In the genomic region with DNA sequence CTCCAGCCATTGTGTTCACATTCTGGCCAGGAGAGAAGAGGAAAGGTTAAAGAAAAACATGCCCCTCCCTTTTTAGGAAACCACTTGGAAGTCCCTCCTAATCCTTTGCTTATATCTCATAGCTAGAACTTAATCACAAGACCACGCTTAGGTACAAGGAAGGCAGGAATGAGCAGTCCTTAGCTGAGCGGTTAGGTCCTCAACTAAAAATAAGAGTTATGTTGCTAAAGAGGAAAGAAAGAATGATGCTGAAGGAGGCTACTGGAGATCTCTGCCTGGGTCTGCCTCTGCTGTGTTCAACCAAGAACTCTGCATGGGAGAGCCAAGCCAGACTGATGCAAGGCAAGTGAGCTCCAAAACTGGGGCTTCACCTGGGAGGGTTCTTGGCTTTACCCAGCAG, we compare ENCODE assay signal across 18 cellular contexts. TPM values are rescaled to one million over a fixed set of nuclear protein-coding genes. Genes with fewer than 3 reads are reported as not detected.
DNase-seq lines count a peak whose midpoint lies in the region; ATAC-seq and TF ChIP-seq lines count a peak whose summit lies in the region.
"Had no signal": no experiment of that assay in that cellular context is flagged by ENCODE, and none has a peak within 500 bp of the region (broad histone marks: within the 10 kb centered on the region; RNA-seq: fewer than 3 reads in every experiment).

No MANE protein-coding gene starts in this region.

- H3K9me3 Mint-ChIP-seq in activated CD8-positive, alpha-beta memory T cell treated with anti-CD3 and anti-CD28 coated beads, Interleukin-2, amount 10 ng/mL, durations not matched to agents 7 days and 5 days (ENCODE audit: low read depth), result peaks cover 4% of the 10 kb centered on the region
- H3K9me3 Mint-ChIP-seq in endodermal cell, result peaks cover 24% of the 10 kb centered on the region
- peaks cover 3% of the 10 kb centered on the region for H3K9me3 Mint-ChIP-seq in stimulated activated memory B cell treated with anti-CD40 and anti-IgM and Interleukin-4, amounts not matched to agents 10 μg/mL and 1 μg/mL and 100 μg/mL, for 72 hours

- no peak for TF ChIP-seq CTCF in endodermal cell (conservative IDR thresholded peaks at IDR 0.05)
- no peak for TF ChIP-seq CTCF in prostate gland (IDR thresholded peaks at IDR 0.05)

- TF ChIP-seq POLR2A in prostate gland (IDR thresholded peaks at IDR 0.05), result no peak

- no peak overlapping the region for H3K9ac ChIP-seq in endodermal cell (ENCODE audit: extremely low read depth, low read length, poor library complexity, severe bottlenecking)

- no peaks in the 10 kb centered on the region for H3K4me1 ChIP-seq in endodermal cell (ENCODE audit: control insufficient read depth, insufficient read depth, low read length)
- no peaks in the 10 kb centered on the region for H3K4me1 ChIP-seq in prostate gland (replicated peaks)
- H3K4me1 ChIP-seq in right cardiac atrium (ENCODE audit: control insufficient read depth, insufficient read depth, low read length), result no peaks in the 10 kb centered on the region

- peak overlapping the region; percentile 2 for H3K4me3 ChIP-seq in endodermal cell (ENCODE audit: low read length)
- no peak overlapping the region for H3K4me3 ChIP-seq in prostate gland
- H3K4me3 ChIP-seq in right cardiac atrium (ENCODE audit: low read length), result no peak overlapping the region
- H3K4me3 ChIP-seq: K562, MG63 had no signal

- CTCF ChIA-PET in activated CD8-positive, alpha-beta memory T cell treated with anti-CD3 and anti-CD28 coated beads, Interleukin-2, amount 10 ng/mL, durations not matched to agents 7 days and 5 days (lab: Charles Lee), result interaction anchor here (0.7 to 9.0 kb wide), 2 partner anchors 154 to 253 kb away, joined by 3 to 118 read pairs; no protein-coding TSS in a partner anchor

- H3K36me3 ChIP-seq in endodermal cell (ENCODE audit: control insufficient read depth, insufficient read depth, low read length) (no peaks in the 10 kb centered on the region), prostate gland (no peaks in the 10 kb centered on the region)
- H3K36me3 ChIP-seq: MG63 had no signal

- H3K4me3 Mint-ChIP-seq in activated CD8-positive, alpha-beta memory T cell treated with anti-CD3 and anti-CD28 coated beads, Interleukin-2, amount 10 ng/mL, durations not matched to agents 7 days and 5 days, result no peak overlapping the region
- H3K4me3 Mint-ChIP-seq in T-helper 17 cell, result no peak overlapping the region
- H3K4me3 Mint-ChIP-seq in endodermal cell, result no peak overlapping the region
- H3K4me3 Mint-ChIP-seq in stimulated activated memory B cell treated with anti-CD40 and anti-IgM and Interleukin-4, amounts not matched to agents 10 μg/mL and 1 μg/mL and 100 μg/mL, for 72 hours, result no peak overlapping the region

- H3K27ac ChIP-seq in endodermal cell (ENCODE audit: low read depth, low read length) (no peak overlapping the region), prostate gland (no peak overlapping the region), right cardiac atrium (ENCODE audit: low read length) (no peak overlapping the region)
- H3K27ac ChIP-seq: C4-2B had no signal

- peak overlapping the region; percentile 68 for H3K27ac Mint-ChIP-seq in activated CD8-positive, alpha-beta memory T cell treated with anti-CD3 and anti-CD28 coated beads, Interleukin-2, amount 10 ng/mL, durations not matched to agents 7 days and 5 days
- H3K27ac Mint-ChIP-seq in T-helper 17 cell (peak overlapping the region; percentile 94), endodermal cell (no peak overlapping the region)
- peak overlapping the region; percentile 61 for H3K27ac Mint-ChIP-seq in stimulated activated memory B cell treated with anti-CD40 and anti-IgM and Interleukin-4, amounts not matched to agents 10 μg/mL and 1 μg/mL and 100 μg/mL, for 72 hours

- no peaks in the 10 kb centered on the region for H3K27me3 ChIP-seq in endodermal cell (ENCODE audit: control insufficient read depth, insufficient read depth, low read length, poor library complexity, severe bottlenecking)
- no peaks in the 10 kb centered on the region for H3K27me3 ChIP-seq in prostate gland (replicated peaks; ENCODE audit: insufficient read depth)
- H3K27me3 ChIP-seq in right cardiac atrium (ENCODE audit: control insufficient read depth, insufficient read depth), result no peaks in the 10 kb centered on the region

- H3K9me3 ChIP-seq in T-helper 17 cell (ENCODE audit: control insufficient read depth, low read length, poor library complexity, severe bottlenecking) (no peaks in the 10 kb centered on the region), endodermal cell (ENCODE audit: control insufficient read depth, low read length) (peaks cover 26% of the 10 kb centered on the region), prostate gland (no peaks in the 10 kb centered on the region), right cardiac atrium (ENCODE audit: control insufficient read depth, low read length) (no peaks in the 10 kb centered on the region)

- peak; percentile 32 for ATAC-seq in activated CD8-positive, alpha-beta memory T cell treated with anti-CD3 and anti-CD28 coated beads, Interleukin-2, amount 10 ng/mL, durations not matched to agents 7 days and 5 days
- ATAC-seq in T-helper 17 cell, result no peak
- ATAC-seq in stimulated activated memory B cell treated with anti-CD40 and anti-IgM and Interleukin-4, amounts not matched to agents 10 μg/mL and 1 μg/mL and 100 μg/mL, for 72 hours, result no peak
- ATAC-seq in HG03432 (IDR thresholded peaks at IDR 0.05; ENCODE audit: unreplicated experiment), result no peak
- no peak for ATAC-seq in right cardiac atrium
- ATAC-seq: K562 had no signal

- no peaks in the 10 kb centered on the region for H3K27me3 Mint-ChIP-seq in activated CD8-positive, alpha-beta memory T cell treated with anti-CD3 and anti-CD28 coated beads, Interleukin-2, amount 10 ng/mL, durations not matched to agents 7 days and 5 days
- H3K27me3 Mint-ChIP-seq in T-helper 17 cell (no peaks in the 10 kb centered on the region), endodermal cell (ENCODE audit: insufficient read depth) (peaks cover 47% of the 10 kb centered on the region)
- no peaks in the 10 kb centered on the region for H3K27me3 Mint-ChIP-seq in stimulated activated memory B cell treated with anti-CD40 and anti-IgM and Interleukin-4, amounts not matched to agents 10 μg/mL and 1 μg/mL and 100 μg/mL, for 72 hours

- peaks cover 36% of the 10 kb centered on the region for H3K4me1 Mint-ChIP-seq in activated CD8-positive, alpha-beta memory T cell treated with anti-CD3 and anti-CD28 coated beads, Interleukin-2, amount 10 ng/mL, durations not matched to agents 7 days and 5 days
- H3K4me1 Mint-ChIP-seq in T-helper 17 cell, result peaks cover 18% of the 10 kb centered on the region
- H3K4me1 Mint-ChIP-seq in endodermal cell, result peaks cover under 1% of the 10 kb centered on the region
- H3K4me1 Mint-ChIP-seq in stimulated activated memory B cell treated with anti-CD40 and anti-IgM and Interleukin-4, amounts not matched to agents 10 μg/mL and 1 μg/mL and 100 μg/mL, for 72 hours, result peaks cover 59% of the 10 kb centered on the region

- DNase-seq in activated CD8-positive, alpha-beta memory T cell treated with anti-CD3 and anti-CD28 coated beads, Interleukin-2, amount 10 ng/mL, durations not matched to agents 7 days and 5 days, result no peak
- no peak for DNase-seq in activated CD8-positive, alpha-beta memory T cell treated with anti-CD3 and anti-CD28 coated beads, Interleukin-2, amount 50 U/mL, for 4 hours
- no peak for DNase-seq in T-helper 17 cell
- DNase-seq in endodermal cell, result no peak
- no peak for DNase-seq in prostate gland (ENCODE audit: low spot score)
- no peak for DNase-seq in right cardiac atrium
- DNase-seq: AML-193, EL, MG63, NCI-H1417 treated with DMSO at 0.1 percent for 48 hours, NCI-H187, NCI-H446, NCI-H526, OCI-M1 had no signal

- intact Hi-C loops in prostate gland (cut with DNase I), result no loop called here
- intact Hi-C loops in right cardiac atrium (cut with DNase I), result loop anchor here in 1 of 4 donors (10.0 kb wide), 1 partner anchor 85 kb away; a partner anchor contains a TSS

- 87% methylated on average over 2 of the region's 2 CpGs; no CpG with 5 or more reads in 1 of the 2 experiments for WGBS in endodermal cell (ENCODE audit: insufficient coverage in 1 of 2, insufficient read length in 1 of 2), 2 experiments
- WGBS in prostate gland, result 97% methylated on average over 2 of the region's 2 CpGs
- 90% methylated on average over 2 of the region's 2 CpGs for WGBS in right cardiac atrium

- H3K36me3 Mint-ChIP-seq in activated CD8-positive, alpha-beta memory T cell treated with anti-CD3 and anti-CD28 coated beads, Interleukin-2, amount 10 ng/mL, durations not matched to agents 7 days and 5 days, result peaks cover 10% of the 10 kb centered on the region
- peaks cover 3% of the 10 kb centered on the region for H3K36me3 Mint-ChIP-seq in T-helper 17 cell (ENCODE audit: low read depth)
- no peaks in the 10 kb centered on the region for H3K36me3 Mint-ChIP-seq in endodermal cell (ENCODE audit: low read depth)
- no peaks in the 10 kb centered on the region for H3K36me3 Mint-ChIP-seq in stimulated activated memory B cell treated with anti-CD40 and anti-IgM and Interleukin-4, amounts not matched to agents 10 μg/mL and 1 μg/mL and 100 μg/mL, for 72 hours

RNA-seq across cellular contexts. Expression of a gene that starts 11.6 kb away (rescaled TPM):
- 10 to 100 TPM; 19.0 to 23.7 TPM for total RNA-seq in activated CD8-positive, alpha-beta memory T cell treated with anti-CD3 and anti-CD28 coated beads, Interleukin-2, amount 10 ng/mL, durations not matched to agents 7 days and 5 days
- total RNA-seq in T-helper 17 cell (10 to 100 TPM; 24.1 to 24.7 TPM), endodermal cell (10 to 100 TPM; 23.6 to 29.4 TPM), prostate gland (10 to 100 TPM; 36.3 to 51.6 TPM), right cardiac atrium (10 to 100 TPM; 37.3 to 44.1 (median 38.5) TPM)
- 10.4 TPM for polyA plus RNA-seq in endodermal cell (2013, experiment 1 of 2)
- 11.6 TPM for polyA plus RNA-seq in endodermal cell (2013, experiment 2 of 2)
- polyA plus RNA-seq in right cardiac atrium, result 10.8 TPM
